In the genomic region with DNA sequence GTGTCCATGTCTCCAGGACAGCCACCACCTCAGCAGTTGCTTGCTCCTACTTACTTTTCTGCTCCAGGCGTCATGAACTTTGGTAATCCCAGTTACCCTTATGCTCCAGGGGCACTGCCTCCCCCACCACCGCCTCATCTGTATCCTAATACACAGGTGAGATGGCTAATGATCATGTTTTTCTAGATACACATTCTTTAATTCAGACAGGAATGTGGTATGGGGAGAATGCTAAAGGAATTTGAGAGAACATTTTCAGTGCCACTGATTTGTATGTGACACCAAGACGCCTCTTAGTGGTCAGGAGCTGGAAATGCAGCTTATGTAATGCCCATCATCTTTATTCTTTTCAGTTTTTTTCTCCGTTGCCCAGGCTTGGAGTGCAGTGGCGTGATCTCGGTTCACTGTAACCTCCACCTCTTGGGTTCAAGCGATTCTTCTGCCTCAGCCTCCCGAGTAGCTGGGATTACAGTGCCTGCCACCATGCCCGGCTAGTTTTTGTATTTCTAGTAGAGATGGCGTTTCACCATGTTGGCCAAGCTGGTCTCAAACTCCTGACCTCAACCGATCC, we compare ENCODE assay signal across 8 cellular contexts. TPM values are rescaled to one million over a fixed set of nuclear protein-coding genes. Genes with fewer than 3 reads are reported as not detected.
DNase-seq lines count a peak whose midpoint lies in the region; ATAC-seq, FAIRE-seq and TF ChIP-seq lines count a peak whose summit lies in the region.

No MANE protein-coding gene starts in this region.

- H3K9me3 Mint-ChIP-seq in activated T-cell treated with anti-CD3 and anti-CD28 coated beads, Interleukin-2, amount 50 U/mL, for 72 hours = no peaks in the 10 kb centered on the region
- H3K9me3 Mint-ChIP-seq in neural crest cell = no peaks in the 10 kb centered on the region

- H3K36me3 Mint-ChIP-seq in activated T-cell treated with anti-CD3 and anti-CD28 coated beads, Interleukin-2, amount 50 U/mL, for 72 hours (ENCODE audit: insufficient read depth in 2 of 2) = peaks cover 7 to 31% of the 10 kb centered on the region in 2 donors
- H3K36me3 Mint-ChIP-seq in neural crest cell (ENCODE audit: low read depth) = peaks cover 15% of the 10 kb centered on the region

- H3K4me3 Mint-ChIP-seq in activated T-cell treated with anti-CD3 and anti-CD28 coated beads, Interleukin-2, amount 50 U/mL, for 72 hours = no peak overlapping the region
- no peak overlapping the region for H3K4me3 Mint-ChIP-seq in neural crest cell

- peak; percentile 72 for TF ChIP-seq CTCF in fibroblast of the aortic adventitia (IDR thresholded peaks at IDR 0.05; ENCODE audit: insufficient read depth, low read length)
- peak; percentile 85 for TF ChIP-seq CTCF in neural crest cell (conservative IDR thresholded peaks at IDR 0.05)

- H3K4me1 Mint-ChIP-seq in activated T-cell treated with anti-CD3 and anti-CD28 coated beads, Interleukin-2, amount 50 U/mL, for 72 hours (ENCODE audit: low read depth) = no peaks in the 10 kb centered on the region
- H3K4me1 Mint-ChIP-seq in neural crest cell = peaks cover 3% of the 10 kb centered on the region

- ATAC-seq in activated T-cell treated with anti-CD3 and anti-CD28 coated beads, Interleukin-2, amount 50 U/mL, for 72 hours (replicated peaks in 1 of 2) = peak; percentile 39 to 51

- peak; percentile 66 for FAIRE-seq in GM12891 (lab: Jason Lieb, UNC)

- peak overlapping the region; percentile 91 for H3K27ac Mint-ChIP-seq in activated T-cell treated with anti-CD3 and anti-CD28 coated beads, Interleukin-2, amount 50 U/mL, for 72 hours
- H3K27ac Mint-ChIP-seq in neural crest cell (ENCODE audit: unreplicated experiment) = peak overlapping the region; percentile 37

- TF ChIP-seq POLR2A in GM12891 (IDR thresholded peaks at IDR 0.05; ENCODE audit: low read depth, low read length) = no peak

- DNase-seq in Ammon's horn (ENCODE audit: low spot score) = peak; percentile 84
- no peak for DNase-seq in GM12891 (ENCODE audit: insufficient read length, low spot score)
- peak; percentile 41 for DNase-seq in NCI-H226
- DNase-seq in activated T-cell treated with anti-CD3 and anti-CD28 coated beads, Interleukin-2, amount 50 U/mL, for 72 hours = peak in 1 of 2 donors; percentile 34
- peak; percentile 85 for DNase-seq in fibroblast of the aortic adventitia (ENCODE audit: low read depth)
- DNase-seq in neural crest cell (ENCODE audit: low read depth, low spot score) = no peak
- no peak for DNase-seq in T-helper 9 cell
- no peak for DNase-seq in ecto neural progenitor cell (ENCODE audit: low spot score)

- no peaks in the 10 kb centered on the region for H3K27me3 Mint-ChIP-seq in activated T-cell treated with anti-CD3 and anti-CD28 coated beads, Interleukin-2, amount 50 U/mL, for 72 hours (ENCODE audit: low read depth)
- no peaks in the 10 kb centered on the region for H3K27me3 Mint-ChIP-seq in neural crest cell (ENCODE audit: low read depth)

- H3K4me3 ChIP-seq in fibroblast of the aortic adventitia (ENCODE audit: low read depth, low read length) = no peak overlapping the region

TF ChIP-seq in GM12891, 5 proteins besides CTCF, POLR2A, EP300 and RAD21:
- TF ChIP-seq SPI1 (IDR thresholded peaks at IDR 0.05; ENCODE audit: low read depth, low read length) (no peak), TAF1 (IDR thresholded peaks at IDR 0.05; ENCODE audit: low read depth, low read length) (no peak), PAX5 (IDR thresholded peaks at IDR 0.05; ENCODE audit: insufficient read depth, low read length, severe bottlenecking) (no peak), POLR2AphosphoS5 (IDR thresholded peaks at IDR 0.05; ENCODE audit: low read depth, low read length) (no peak), POU2F2 (IDR thresholded peaks at IDR 0.05; ENCODE audit: low read depth, low read length) (no peak)
TF ChIP-seq in GM12891: peak in this region for 0.

RNA-seq across cellular contexts. Expression of a gene that starts 8.9 kb away (rescaled TPM):
- polyA plus RNA-seq in GM12891 (2012; ENCODE audit: low read depth, missing spikeins) = 1.4 TPM
- 1 to 10 TPM; 3.0 to 6.6 TPM for total RNA-seq in activated T-cell treated with anti-CD3 and anti-CD28 coated beads, Interleukin-2, amount 50 U/mL, for 72 hours
- 2.1 and 3.8 TPM in 2 replicates for total RNA-seq in fibroblast of the aortic adventitia (ENCODE audit: low replicate concordance)
- total RNA-seq in neural crest cell = 23.3 and 24.1 TPM in 2 replicates

RNA-seq across cellular contexts. Expression of a gene that starts 28.0 kb away (rescaled TPM):
- polyA plus RNA-seq in GM12891 (2012; ENCODE audit: low read depth, missing spikeins) = 34.8 TPM
- total RNA-seq in activated T-cell treated with anti-CD3 and anti-CD28 coated beads, Interleukin-2, amount 50 U/mL, for 72 hours = 100 to 1,000 TPM; 106 to 144 TPM
- total RNA-seq in fibroblast of the aortic adventitia (ENCODE audit: low replicate concordance) = 53.3 and 83.6 TPM in 2 replicates
- total RNA-seq in neural crest cell = 130 and 138 TPM in 2 replicates

RNA-seq across cellular contexts. Expression of a gene that starts 46.6 kb away (rescaled TPM):
- polyA plus RNA-seq in GM12891 (2012; ENCODE audit: low read depth, missing spikeins) = 42.1 TPM
- 100 to 1,000 TPM; 115 to 121 TPM for total RNA-seq in activated T-cell treated with anti-CD3 and anti-CD28 coated beads, Interleukin-2, amount 50 U/mL, for 72 hours
- total RNA-seq in fibroblast of the aortic adventitia (ENCODE audit: low replicate concordance) (64.1 and 162 TPM in 2 replicates), neural crest cell (147 and 153 TPM in 2 replicates)

RNA-seq across cellular contexts. Expression of a gene that starts 50.8 kb away (rescaled TPM):
- polyA plus RNA-seq in GM12891 (2012; ENCODE audit: low read depth, missing spikeins) = 8.5 TPM
- total RNA-seq in activated T-cell treated with anti-CD3 and anti-CD28 coated beads, Interleukin-2, amount 50 U/mL, for 72 hours = 10 to 100 TPM; 31.5 to 35.5 TPM
- total RNA-seq in fibroblast of the aortic adventitia (ENCODE audit: low replicate concordance) (4.1 and 9.6 TPM in 2 replicates), neural crest cell (28.7 and 30.2 TPM in 2 replicates)

Comparison
In these comparisons a context has a peak if more than half of its experiments do, and no peak if none do; other contexts are left out.
1. DNase-seq: peak in Ammon's horn (single experiment), NCI-H226 (single experiment) and fibroblast of the aortic adventitia (single experiment); none in GM12891 (single experiment), neural crest cell (single experiment), T-helper 9 cell (single experiment) and ecto neural progenitor cell (single experiment).